In genomic region chr19:51607920-51608562, GRCh38 we compare ENCODE assay signal across 1 cellular context.
A peak's percentile ranks its signal among the peaks of the same experiment; 100 is the strongest.
TF ChIP-seq lines count a peak whose summit lies in the region.

No MANE protein-coding gene starts in this region.

TF ChIP-seq in HepG2, 621 proteins besides CTCF, POLR2A, EP300 and RAD21 (continued from another document):
- TF ChIP-seq, protein P1, sequence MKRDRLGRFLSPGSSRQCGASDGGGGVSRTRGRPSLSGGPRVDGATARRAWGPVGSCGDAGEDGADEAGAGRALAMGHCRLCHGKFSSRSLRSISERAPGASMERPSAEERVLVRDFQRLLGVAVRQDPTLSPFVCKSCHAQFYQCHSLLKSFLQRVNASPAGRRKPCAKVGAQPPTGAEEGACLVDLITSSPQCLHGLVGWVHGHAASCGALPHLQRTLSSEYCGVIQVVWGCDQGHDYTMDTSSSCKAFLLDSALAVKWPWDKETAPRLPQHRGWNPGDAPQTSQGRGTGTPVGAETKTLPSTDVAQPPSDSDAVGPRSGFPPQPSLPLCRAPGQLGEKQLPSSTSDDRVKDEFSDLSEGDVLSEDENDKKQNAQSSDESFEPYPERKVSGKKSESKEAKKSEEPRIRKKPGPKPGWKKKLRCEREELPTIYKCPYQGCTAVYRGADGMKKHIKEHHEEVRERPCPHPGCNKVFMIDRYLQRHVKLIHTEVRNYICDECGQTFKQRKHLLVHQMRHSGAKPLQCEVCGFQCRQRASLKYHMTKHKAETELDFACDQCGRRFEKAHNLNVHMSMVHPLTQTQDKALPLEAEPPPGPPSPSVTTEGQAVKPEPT (CRISPR knock-in tag; IDR thresholded peaks at IDR 0.05; ENCODE audit: low read depth), result 0 out of 2 replicates have a peak, but pooled peaks have one; percentile 54
- peak; percentile 55; the same call in 1 of the 2 replicates for TF ChIP-seq BCL6 (CRISPR knock-in tag; IDR thresholded peaks at IDR 0.05)
- TF ChIP-seq ZNF7 (CRISPR knock-in tag; IDR thresholded peaks at IDR 0.05), result peak; percentile 54; the same call in 1 of the 2 replicates
